27 cellular contexts compared by ENCODE assay signal in genomic region chr7:38321050-38321449, GRCh38.
A peak's percentile ranks its signal among the peaks of the same experiment; 100 is the strongest.
DNase-seq lines count a peak whose midpoint lies in the region; ATAC-seq and TF ChIP-seq lines count a peak whose summit lies in the region.
"Had no signal": no experiment of that assay in that cellular context is flagged by ENCODE, and none has a peak within 500 bp of the region (broad histone marks: within the 10 kb centered on the region; RNA-seq: fewer than 3 reads in every experiment).

No MANE protein-coding gene starts in this region.

- no peaks in the 10 kb centered on the region for H3K9me3 Mint-ChIP-seq in activated T-cell treated with anti-CD3 and anti-CD28 coated beads, Interleukin-2, amount 50 U/mL, for 24 hours
- H3K9me3 Mint-ChIP-seq in central memory CD8-positive, alpha-beta T cell, result no peaks in the 10 kb centered on the region
- H3K9me3 Mint-ChIP-seq: dendritic cell treated with granulocyte-macrophage colony-stimulating factor and Interleukin-4, amounts not matched to agents 40 ng/mL and 50 ng/mL, for 4 days; stimulated activated naive CD8-positive, alpha-beta T cell treated with anti-CD3 and anti-CD28 coated beads, Interleukin-15, Interleukin-2, amounts not matched to agents 100 ng/mL and 50 ng/mL, for 24 hours had no signal

- no peaks in the 10 kb centered on the region for H3K9me2 ChIP-seq in Loucy (replicated peaks; ENCODE audit: low read depth, low read length)

- ATAC-seq in central memory CD8-positive, alpha-beta T cell (replicated peaks; ENCODE audit: extremely low read depth, poor library complexity, severe bottlenecking), result no peak
- ATAC-seq: A549; activated CD4-positive, CD25-positive, alpha-beta regulatory T cell treated with anti-CD3 and anti-CD28 coated beads, Interleukin-2, amount 50 U/mL, for 24 hours had no signal

- in situ Hi-C loops in mammary epithelial cell (cut with MboI; ENCODE audit: low sequenced_read_pairs in 2 of 2), result loop anchor here in 1 of 2 donors (25.0 kb wide), 1 partner anchor 209 kb away; no protein-coding TSS in a partner anchor

- TF ChIP-seq CTCF in Loucy (conservative IDR thresholded peaks at IDR 0.05; ENCODE audit: low read length) (no peak), smooth muscle cell (IDR thresholded peaks at IDR 0.05; ENCODE audit: borderline replicate concordance, insufficient read depth, poor library complexity, severe bottlenecking) (no peak), mammary epithelial cell (conservative IDR thresholded peaks at IDR 0.05 in 1 of 2, IDR thresholded peaks at IDR 0.05 in 1 of 2; ENCODE audit: extremely low read depth in 1 of 2, insufficient read depth in 1 of 2, low read depth in 1 of 2, low read length in 2 of 2) (no peak)

- no peak overlapping the region for H3K9ac ChIP-seq in Loucy (ENCODE audit: low read depth, low read length, poor library complexity, severe bottlenecking)
- no peak overlapping the region for H3K9ac ChIP-seq in smooth muscle cell (ENCODE audit: low read depth)
- no peak overlapping the region for H3K9ac ChIP-seq in mammary epithelial cell (ENCODE audit: insufficient read depth, low read length)

- peaks cover 13% of the 10 kb centered on the region for H3K79me2 ChIP-seq in Loucy (ENCODE audit: insufficient read depth, low read length)
- no peaks in the 10 kb centered on the region for H3K79me2 ChIP-seq in smooth muscle cell (ENCODE audit: low read depth)
- H3K79me2 ChIP-seq in mammary epithelial cell (ENCODE audit: insufficient read depth, low read length), result no peaks in the 10 kb centered on the region

- H2AFZ ChIP-seq in Loucy (ENCODE audit: low read length) (no peak overlapping the region), smooth muscle cell (ENCODE audit: low read depth) (no peak overlapping the region), mammary epithelial cell (ENCODE audit: low read depth, low read length) (no peak overlapping the region)

- no TSS peak for BruUV-seq in mammary epithelial cell (replicated peaks; lab: Mats Ljungman, UMichigan)

- H3K4me1 ChIP-seq in Loucy (ENCODE audit: insufficient read depth, low read length, poor library complexity, severe bottlenecking), result peaks cover 45% of the 10 kb centered on the region
- H3K4me1 ChIP-seq in smooth muscle cell (ENCODE audit: low read depth), result no peaks in the 10 kb centered on the region
- peaks cover 4% of the 10 kb centered on the region for H3K4me1 ChIP-seq in mammary epithelial cell (ENCODE audit: insufficient read depth, low read length)
- H3K4me1 ChIP-seq: esophagus squamous epithelium, thyroid gland had no signal

- no peak overlapping the region for H3K4me3 ChIP-seq in Loucy (ENCODE audit: low read length, poor library complexity, severe bottlenecking)
- H3K4me3 ChIP-seq in smooth muscle cell, result no peak overlapping the region
- H3K4me3 ChIP-seq in mammary epithelial cell (replicated peaks in 1 of 3; ENCODE audit: insufficient read depth in 1 of 3, low read depth in 2 of 3, low read length in 3 of 3), result no peak overlapping the region
- no peak overlapping the region for H3K4me3 ChIP-seq in H7 (ENCODE audit: insufficient read depth, low read depth, low read length)
- H3K4me3 ChIP-seq: A549, esophagus squamous epithelium, MG63, SJSA1, thyroid gland had no signal

- no peaks in the 10 kb centered on the region for H3K36me3 ChIP-seq in Loucy (ENCODE audit: insufficient read depth, low read length)
- H3K36me3 ChIP-seq in smooth muscle cell (ENCODE audit: low read depth), result no peaks in the 10 kb centered on the region
- no peaks in the 10 kb centered on the region for H3K36me3 ChIP-seq in mammary epithelial cell (ENCODE audit: insufficient read depth, low read length)
- no peaks in the 10 kb centered on the region for H3K36me3 ChIP-seq in H7 (replicated peaks; ENCODE audit: control insufficient read depth, insufficient read depth, low read length)
- H3K36me3 ChIP-seq: esophagus squamous epithelium, MG63, SJSA1, thyroid gland had no signal

- no peaks in the 10 kb centered on the region for H3K9me3 ChIP-seq in Loucy (ENCODE audit: insufficient read depth, low read depth, low read length)
- H3K9me3 ChIP-seq in smooth muscle cell (replicated peaks; ENCODE audit: low read depth), result no peaks in the 10 kb centered on the region
- no peaks in the 10 kb centered on the region for H3K9me3 ChIP-seq in mammary epithelial cell (replicated peaks; ENCODE audit: insufficient read depth, low read length)
- H3K9me3 ChIP-seq: A549, esophagus squamous epithelium, MG63, SJSA1, thyroid gland had no signal

- intact Hi-C loops in cardiac septum (cut with DNase I) (no loop called here), mammary epithelial cell (cut with micrococcal nuclease) (no loop called here)

- H3F3A ChIP-seq in Loucy (ENCODE audit: low read depth) (no peaks in the 10 kb centered on the region), smooth muscle cell (ENCODE audit: low read depth) (no peaks in the 10 kb centered on the region)

- H3K36me3 Mint-ChIP-seq in activated T-cell treated with anti-CD3 and anti-CD28 coated beads, Interleukin-2, amount 50 U/mL, for 24 hours (ENCODE audit: low read depth), result no peaks in the 10 kb centered on the region
- H3K36me3 Mint-ChIP-seq in central memory CD8-positive, alpha-beta T cell (ENCODE audit: insufficient read depth), result peaks cover 12% of the 10 kb centered on the region

- no peak overlapping the region for H3K4me3 Mint-ChIP-seq in activated T-cell treated with anti-CD3 and anti-CD28 coated beads, Interleukin-2, amount 50 U/mL, for 24 hours
- peak overlapping the region; percentile 16 for H3K4me3 Mint-ChIP-seq in central memory CD8-positive, alpha-beta T cell
- H3K4me3 Mint-ChIP-seq: B cell; dendritic cell treated with granulocyte-macrophage colony-stimulating factor and Interleukin-4, amounts not matched to agents 40 ng/mL and 50 ng/mL, for 4 days; stimulated activated naive CD8-positive, alpha-beta T cell treated with anti-CD3 and anti-CD28 coated beads, Interleukin-15, Interleukin-2, amounts not matched to agents 100 ng/mL and 50 ng/mL, for 24 hours had no signal

- H3K27me3 Mint-ChIP-seq in activated T-cell treated with anti-CD3 and anti-CD28 coated beads, Interleukin-2, amount 50 U/mL, for 24 hours, result no peaks in the 10 kb centered on the region
- H3K27me3 Mint-ChIP-seq in central memory CD8-positive, alpha-beta T cell, result no peaks in the 10 kb centered on the region
- H3K27me3 Mint-ChIP-seq: stimulated activated naive CD8-positive, alpha-beta T cell treated with anti-CD3 and anti-CD28 coated beads, Interleukin-15, Interleukin-2, amounts not matched to agents 100 ng/mL and 50 ng/mL, for 24 hours had no signal

- no peaks in the 10 kb centered on the region for H4K20me1 ChIP-seq in Loucy (ENCODE audit: insufficient read depth, low read length, poor library complexity, severe bottlenecking)
- H4K20me1 ChIP-seq in smooth muscle cell (ENCODE audit: low read depth), result no peaks in the 10 kb centered on the region
- no peaks in the 10 kb centered on the region for H4K20me1 ChIP-seq in mammary epithelial cell (ENCODE audit: insufficient read depth, low read length)

- peak overlapping the region; percentile 18 for H3K27ac Mint-ChIP-seq in activated T-cell treated with anti-CD3 and anti-CD28 coated beads, Interleukin-2, amount 50 U/mL, for 24 hours
- H3K27ac Mint-ChIP-seq in central memory CD8-positive, alpha-beta T cell (ENCODE audit: low read depth), result no peak overlapping the region
- H3K27ac Mint-ChIP-seq: B cell; dendritic cell treated with granulocyte-macrophage colony-stimulating factor and Interleukin-4, amounts not matched to agents 40 ng/mL and 50 ng/mL, for 4 days had no signal

- DNase-seq in activated T-cell treated with anti-CD3 and anti-CD28 coated beads, Interleukin-2, amount 50 U/mL, for 24 hours, result no peak
- no peak for DNase-seq in activated T-cell treated with anti-CD3 and anti-CD28 coated beads, Interleukin-2, amount 50 U/mL, for 48 hours
- DNase-seq in central memory CD8-positive, alpha-beta T cell (ENCODE audit: low spot score in 2 of 2), result no peak
- DNase-seq in smooth muscle cell (lab: John Stamatoyannopoulos, UW; ENCODE audit: unreplicated experiment), result no peak
- no peak for DNase-seq in cardiac septum (ENCODE audit: low spot score)
- no peak for DNase-seq in mammary epithelial cell
- no peak for DNase-seq in H7
- DNase-seq: activated gamma-delta T cell treated with Interleukin-2 at 50 U/mL for 16 hours; activated T-cell treated with anti-CD3 and anti-CD28 coated beads, Interleukin-2, amount 50 U/mL, for 1 hour; aorta; caudate nucleus; DMS79; esophagus squamous epithelium; GDM1; KBM-7; NCI-H2029; NCI-H2227 treated with DMSO at 0.1 percent for 48 hours; NCI-H69; thyroid gland had no signal

- no peak overlapping the region for H3K27ac ChIP-seq in smooth muscle cell (ENCODE audit: low read depth)
- H3K27ac ChIP-seq in mammary epithelial cell (ENCODE audit: insufficient read depth, low read depth, low read length), result no peak overlapping the region
- H3K27ac ChIP-seq: A549, esophagus squamous epithelium, SJSA1, thyroid gland had no signal

- peaks cover 26% of the 10 kb centered on the region for H3K4me1 Mint-ChIP-seq in activated T-cell treated with anti-CD3 and anti-CD28 coated beads, Interleukin-2, amount 50 U/mL, for 24 hours (ENCODE audit: low read depth)
- peaks cover 24% of the 10 kb centered on the region for H3K4me1 Mint-ChIP-seq in central memory CD8-positive, alpha-beta T cell

- dilution Hi-C loops in mammary epithelial cell (cut with HindIII; ENCODE audit: low sequenced_read_pairs), result no loop called here

- H3K27me3 ChIP-seq in Loucy (ENCODE audit: insufficient read depth, low read length, poor library complexity, severe bottlenecking), result no peaks in the 10 kb centered on the region
- H3K27me3 ChIP-seq in smooth muscle cell (ENCODE audit: low read depth), result no peaks in the 10 kb centered on the region
- no peaks in the 10 kb centered on the region for H3K27me3 ChIP-seq in mammary epithelial cell (ENCODE audit: insufficient read depth, low read length)
- H3K27me3 ChIP-seq in H7 (ENCODE audit: control insufficient read depth, insufficient read depth, low read length), result no peaks in the 10 kb centered on the region
- H3K27me3 ChIP-seq: MG63, SJSA1, thyroid gland had no signal

- peak overlapping the region; percentile 40 for H3K4me2 ChIP-seq in Loucy (ENCODE audit: low read depth, low read length, poor library complexity, severe bottlenecking)
- peak overlapping the region; percentile 25 for H3K4me2 ChIP-seq in smooth muscle cell
- no peak overlapping the region for H3K4me2 ChIP-seq in mammary epithelial cell (ENCODE audit: insufficient read depth, low read depth, low read length)
- H3K4me2 ChIP-seq: A549 had no signal

- CTCF ChIA-PET in mammary epithelial cell (lab: Charles Lee; ENCODE audit: low non-redundant PET), result no interaction called here
